In the genomic region with DNA sequence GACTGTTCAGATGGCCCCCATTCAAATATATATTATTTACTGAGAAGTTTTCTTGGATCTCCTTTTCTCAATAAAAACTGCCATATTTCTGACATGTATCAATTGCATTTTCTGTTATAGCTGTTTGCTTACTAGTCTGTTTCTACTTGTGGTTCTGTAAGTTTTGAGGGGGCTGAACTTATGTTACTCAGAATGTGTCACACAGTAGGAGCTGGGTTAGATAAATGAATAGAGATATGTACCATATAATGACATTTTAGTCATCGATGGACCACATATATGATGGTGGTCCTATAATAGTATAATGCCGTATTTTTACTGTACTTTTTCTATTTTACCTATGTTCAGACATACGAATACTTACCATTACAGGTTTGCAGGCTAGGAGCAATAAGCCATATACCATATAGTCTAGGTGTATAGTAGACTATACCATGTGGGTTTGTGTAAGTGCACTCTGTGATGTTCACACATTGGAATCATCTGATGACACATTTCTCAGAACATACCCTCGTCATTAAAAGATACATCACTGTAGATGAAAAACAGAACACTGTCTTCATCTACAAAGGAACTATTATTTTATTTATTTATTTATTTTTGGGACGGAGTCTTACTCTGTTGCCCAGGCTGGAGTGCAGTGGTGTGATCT, we compare ENCODE assay signal across 15 cellular contexts.
"Had no signal": no experiment of that assay in that cellular context is flagged by ENCODE, and none has a peak within 500 bp of the region (broad histone marks: within the 10 kb centered on the region; RNA-seq: fewer than 3 reads in every experiment).

No MANE protein-coding gene starts in this region.

- H3K4me3 ChIP-seq: body of pancreas, colonic mucosa, lower lobe of right lung, neural progenitor cell, ovary, SK-N-MC, spleen had no signal

- H3K27me3 ChIP-seq: body of pancreas, colonic mucosa, neural progenitor cell, ovary, spleen had no signal

- H3K9me3 ChIP-seq: body of pancreas, colonic mucosa, lower lobe of right lung, ovary, spleen had no signal

- H3K4me3 Mint-ChIP-seq: mesothelial cell of epicardium, neural progenitor cell had no signal

- H3K4me1 Mint-ChIP-seq: neural progenitor cell had no signal

- H3K27ac Mint-ChIP-seq: mesothelial cell of epicardium, neural progenitor cell had no signal

- H3K4me1 ChIP-seq: colonic mucosa had no signal

- DNase-seq: activated CD4-positive, alpha-beta T cell treated with anti-CD3 and anti-CD28 coated beads for 4 hours; body of pancreas; central memory CD4-positive, alpha-beta T cell; colonic mucosa; left colon; lower lobe of right lung; ovary; spleen; T1000 had no signal

- ATAC-seq: body of pancreas, esophagus mucosa, left colon, lower lobe of right lung, sciatic nerve had no signal

- H3K27ac ChIP-seq: body of pancreas, colonic mucosa, lower lobe of right lung, neural progenitor cell, ovary, SK-N-MC, spleen, VCaP had no signal

- H3K36me3 ChIP-seq: colonic mucosa, neural progenitor cell, ovary had no signal

- H3K9me3 Mint-ChIP-seq: mesothelial cell of epicardium had no signal
